29 cellular contexts compared by ENCODE assay signal in genomic region chr2:47506024-47506423, GRCh38.
"Had no signal": no experiment of that assay in that cellular context is flagged by ENCODE, and none has a peak within 500 bp of the region (broad histone marks: within the 10 kb centered on the region; RNA-seq: fewer than 3 reads in every experiment).

No MANE protein-coding gene starts in this region.

- H3K9me3 ChIP-seq: ovary, psoas muscle, suprapubic skin, testis, transverse colon, upper lobe of right lung, uterus had no signal

- H3K36me3 ChIP-seq: neural progenitor cell, ovary, spleen, suprapubic skin, tibial artery, transverse colon, upper lobe of right lung, uterus had no signal

- H3K4me1 Mint-ChIP-seq: nephron had no signal

- H3K36me3 Mint-ChIP-seq: natural killer cell, type B pancreatic cell had no signal

- H3K27ac Mint-ChIP-seq: natural killer cell; nephron; neural progenitor cell; progenitor cell of endocrine pancreas; stimulated activated memory B cell treated with anti-CD40 and anti-IgM and Interleukin-4, amounts not matched to agents 10 μg/mL and 1 μg/mL and 100 μg/mL, for 72 hours; stimulated activated naive CD8-positive, alpha-beta T cell treated with anti-CD3 and anti-CD28 coated beads, Interleukin-15, amount 100 ng/mL, for 72 hours; type B pancreatic cell had no signal

- ATAC-seq: natural killer cell; psoas muscle; right cardiac atrium; sciatic nerve; stimulated activated memory B cell treated with anti-CD40 and anti-IgM and Interleukin-4, amounts not matched to agents 10 μg/mL and 1 μg/mL and 100 μg/mL, for 72 hours; stimulated activated naive CD8-positive, alpha-beta T cell treated with anti-CD3 and anti-CD28 coated beads, Interleukin-15, amount 100 ng/mL, for 72 hours; stimulated activated naive CD8-positive, alpha-beta T cell treated with anti-CD3 and anti-CD28 coated beads, Interleukin-15, Interleukin-2, amounts not matched to agents 100 U/mL and 50 U/mL, for 24 hours; upper lobe of right lung had no signal

- H3K27me3 Mint-ChIP-seq: progenitor cell of endocrine pancreas; stimulated activated naive CD8-positive, alpha-beta T cell treated with anti-CD3 and anti-CD28 coated beads, Interleukin-15, amount 100 ng/mL, for 72 hours; type B pancreatic cell had no signal

- H3K9ac ChIP-seq: neural progenitor cell, parathyroid adenoma had no signal

- H3K4me1 ChIP-seq: neural progenitor cell, parathyroid adenoma, psoas muscle, suprapubic skin, testis, tibial artery, transverse colon, upper lobe of right lung, uterus had no signal

- H3K4me2 ChIP-seq: neural progenitor cell, smooth muscle cell had no signal

- DNase-seq: natural killer cell; occipital lobe; ovary; psoas muscle; right cardiac atrium; spleen; stimulated activated CD4-positive, alpha-beta T cell treated with anti-CD3 and anti-CD28 coated beads, Interleukin-12 subunit alpha, Interleukin-12 subunit beta, amount 100 ng/mL, for 4 hours; stimulated activated CD4-positive, alpha-beta T cell treated with anti-CD3 and anti-CD28 coated beads, Interleukin-1b, Interleukin-23, amount 100 ng/mL, for 48 hours; stimulated activated CD4-positive, alpha-beta T cell treated with anti-CD3 and anti-CD28 coated beads, Interleukin-4, amount 100 ng/mL, for 1 hour; stimulated activated CD4-positive, alpha-beta T cell treated with anti-CD3 and anti-CD28 coated beads, Interleukin-4, amount 100 ng/mL, for 4 hours; stimulated activated CD8-positive, alpha-beta memory T cell treated with anti-CD3 and anti-CD28 coated beads, Interleukin-4, amount 100 ng/mL, for 48 hours; stimulated activated naive CD4-positive, alpha-beta T cell; stimulated activated naive CD8-positive, alpha-beta T cell treated with anti-CD3 and anti-CD28 coated beads, Interleukin-15, amount 100 ng/mL, for 72 hours; stimulated activated naive CD8-positive, alpha-beta T cell treated with anti-CD3 and anti-CD28 coated beads, Interleukin-15, Interleukin-2, amounts not matched to agents 100 U/mL and 50 U/mL, for 24 hours; testis; tibial artery; transverse colon; upper lobe of right lung; uterus had no signal

- H2AFZ ChIP-seq: neural progenitor cell, parathyroid adenoma had no signal

- H3K4me3 ChIP-seq: neural progenitor cell, ovary, psoas muscle, skin epidermis, smooth muscle cell, spleen, suprapubic skin, testis, tibial artery, transverse colon, upper lobe of right lung, uterus had no signal

- H3K4me3 Mint-ChIP-seq: natural killer cell; nephron; neural progenitor cell; stimulated activated memory B cell treated with anti-CD40 and anti-IgM and Interleukin-4, amounts not matched to agents 10 μg/mL and 1 μg/mL and 100 μg/mL, for 72 hours; stimulated activated naive CD8-positive, alpha-beta T cell treated with anti-CD3 and anti-CD28 coated beads, Interleukin-15, amount 100 ng/mL, for 72 hours; type B pancreatic cell had no signal

- H3K27ac ChIP-seq: neural progenitor cell, ovary, parathyroid adenoma, psoas muscle, skin epidermis, spleen, suprapubic skin, testis, tibial artery, transverse colon, upper lobe of right lung, uterus had no signal

- H3K27me3 ChIP-seq: neural progenitor cell, ovary, suprapubic skin, testis, upper lobe of right lung, uterus had no signal

- H3K79me2 ChIP-seq: parathyroid adenoma had no signal
